In the genomic region with DNA sequence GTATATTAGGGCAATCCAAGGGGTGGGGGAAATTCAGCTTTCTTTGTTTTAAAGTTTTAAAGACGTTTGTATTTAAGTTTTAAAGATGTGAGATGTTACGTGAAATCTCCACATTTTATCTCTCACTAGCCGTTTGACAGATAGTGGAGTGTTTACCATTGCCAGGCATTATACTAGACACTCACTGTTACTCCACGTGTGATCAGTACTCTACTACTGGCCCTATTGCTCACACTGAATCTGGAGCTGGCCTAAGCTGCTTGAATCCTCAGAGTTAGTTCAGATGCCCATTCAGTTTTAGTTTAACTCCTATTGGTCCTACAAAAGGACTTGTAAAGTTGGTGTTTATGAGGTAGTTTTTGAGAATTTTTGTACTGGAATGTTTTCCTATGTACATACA, we compare ENCODE assay signal across 30 cellular contexts. TPM values are rescaled to one million over a fixed set of nuclear protein-coding genes. Genes with fewer than 3 reads are reported as not detected.
"Had no signal": no experiment of that assay in that cellular context is flagged by ENCODE, and none has a peak within 500 bp of the region (broad histone marks: within the 10 kb centered on the region; RNA-seq: fewer than 3 reads in every experiment).

No MANE protein-coding gene starts in this region.

- H3K9me3 ChIP-seq: suprapubic skin, testis, thyroid gland, transverse colon, upper lobe of right lung, uterus, vagina had no signal

- H3K4me1 ChIP-seq: stomach, suprapubic skin, testis, thyroid gland, tibial nerve, transverse colon, upper lobe of left lung, upper lobe of right lung, uterus, vagina had no signal

- DNase-seq: stimulated activated CD4-positive, alpha-beta T cell treated with anti-CD3 and anti-CD28 coated beads, Interleukin-2, amount 100 ng/mL, for 48 hours; stimulated activated CD4-positive, alpha-beta T cell treated with anti-CD3 and anti-CD28 coated beads, Interleukin-4, amount 100 ng/mL, for 1 hour; stimulated activated CD4-positive, alpha-beta T cell treated with anti-CD3 and anti-CD28 coated beads, Interleukin-4, amount 100 ng/mL, for 24 hours; stimulated activated CD4-positive, alpha-beta T cell treated with anti-CD3 and anti-CD28 coated beads, Interleukin-4, amount 100 ng/mL, for 4 hours; stimulated activated CD8-positive, alpha-beta memory T cell treated with anti-CD3 and anti-CD28 coated beads, Interleukin-4, amount 100 ng/mL, for 48 hours; stimulated activated naive B cell treated with anti-CD40 and anti-IgM and Interleukin-4, amounts not matched to agents 10 μg/mL and 1 μg/mL and 100 μg/mL, for 72 hours; stimulated activated naive CD4-positive, alpha-beta T cell; stimulated activated naive CD4-positive, alpha-beta T cell treated with Interleukin-2 at 50 U/mL for 16 hours; stimulated activated naive CD8-positive, alpha-beta T cell treated with anti-CD3 and anti-CD28 coated beads, Interleukin-15, amount 100 ng/mL, for 72 hours; stimulated activated naive CD8-positive, alpha-beta T cell treated with anti-CD3 and anti-CD28 coated beads, Interleukin-15, Interleukin-2, amounts not matched to agents 100 U/mL and 50 U/mL, for 24 hours; stomach; substantia nigra; testis; thyroid gland; tibial artery; transverse colon; trophoblast cell; upper lobe of left lung; upper lobe of right lung; uterus had no signal

- H3K27ac ChIP-seq: stomach, suprapubic skin, testis, thoracic aorta, thyroid gland, tibial artery, tibial nerve, transverse colon, upper lobe of left lung, upper lobe of right lung, uterus, vagina had no signal

- FAIRE-seq: urothelium cell line had no signal

- H3K4me3 ChIP-seq: stomach, suprapubic skin, testis, thoracic aorta, thyroid gland, tibial artery, tibial nerve, transverse colon, upper lobe of left lung, upper lobe of right lung, uterus, vagina had no signal

- ATAC-seq: stimulated activated effector memory CD8-positive, alpha-beta T cell treated with anti-CD3 and anti-CD28 coated beads, Interleukin-12 subunit alpha, Interleukin-12 subunit beta, amount 100 ng/mL, for 72 hours; stimulated activated memory B cell treated with anti-CD40 and anti-IgM and Interleukin-4, amounts not matched to agents 10 μg/mL and 1 μg/mL and 100 μg/mL, for 72 hours; stimulated activated naive B cell treated with anti-CD40 and anti-IgM and Interleukin-4, amounts not matched to agents 10 μg/mL and 1 μg/mL and 100 μg/mL, for 72 hours; stimulated activated naive CD8-positive, alpha-beta T cell treated with anti-CD3 and anti-CD28 coated beads, Interleukin-15, amount 100 ng/mL, for 72 hours; stimulated activated naive CD8-positive, alpha-beta T cell treated with anti-CD3 and anti-CD28 coated beads, Interleukin-15, Interleukin-2, amounts not matched to agents 100 U/mL and 50 U/mL, for 24 hours; upper lobe of right lung had no signal

- H3K36me3 ChIP-seq: stomach, suprapubic skin, thoracic aorta, thyroid gland, tibial artery, tibial nerve, transverse colon, upper lobe of left lung, upper lobe of right lung, uterus, vagina had no signal

- H3K27me3 ChIP-seq: stomach, suprapubic skin, testis, thyroid gland, tibial artery, tibial nerve, transverse colon, upper lobe of left lung, upper lobe of right lung, uterus, vagina had no signal

RNA-seq across cellular contexts. Expression of a gene that starts 4.5 kb away (rescaled TPM):
- total RNA-seq: stomach, suprapubic skin, temporal lobe, thoracic aorta, tibial nerve, transverse colon, upper lobe of left lung, upper lobe of right lung, ureter, urinary bladder, vagina had no signal
- polyA plus RNA-seq: stomach, urinary bladder had no signal
